ENCODE assay signal across 19 cellular contexts in genomic region chr22:48368975-48369525, GRCh38.
DNase-seq lines count a peak whose midpoint lies in the region; ATAC-seq, FAIRE-seq and TF ChIP-seq lines count a peak whose summit lies in the region.
"Had no signal": no experiment of that assay in that cellular context is flagged by ENCODE, and none has a peak within 500 bp of the region (broad histone marks: within the 10 kb centered on the region; RNA-seq: fewer than 3 reads in every experiment).

No MANE protein-coding gene starts in this region.

- H3K36me3 ChIP-seq in HUES6 (ENCODE audit: control insufficient read depth, insufficient read depth, low read length), result no peaks in the 10 kb centered on the region
- H3K36me3 ChIP-seq in iPS-15b (ENCODE audit: control insufficient read depth, insufficient read depth, low read length), result no peaks in the 10 kb centered on the region
- no peaks in the 10 kb centered on the region for H3K36me3 ChIP-seq in colonic mucosa
- H3K36me3 ChIP-seq: BE2C had no signal

- H3K9me3 ChIP-seq in A549 (no peaks in the 10 kb centered on the region), HUES6 (ENCODE audit: control insufficient read depth, insufficient read depth, low read depth, low read length) (no peaks in the 10 kb centered on the region), iPS-15b (ENCODE audit: control insufficient read depth, insufficient read depth, low read length) (no peaks in the 10 kb centered on the region), colonic mucosa (no peaks in the 10 kb centered on the region)

- ATAC-seq in A549, result no peak

- no peaks in the 10 kb centered on the region for H3K27me3 Mint-ChIP-seq in osteocyte (ENCODE audit: unreplicated experiment)

- H3K27ac ChIP-seq in A549 (peak overlapping the region; percentile 93 to 98), HUES6 (ENCODE audit: low read depth, low read length) (peak overlapping the region; percentile 60), colonic mucosa (no peak overlapping the region)

- H3K4me1 ChIP-seq in A549 (peaks cover 27% of the 10 kb centered on the region), HUES6 (ENCODE audit: control insufficient read depth, insufficient read depth, low read length) (peaks cover 36% of the 10 kb centered on the region), iPS-15b (ENCODE audit: control insufficient read depth, insufficient read depth, low read length) (peaks cover 21% of the 10 kb centered on the region), colonic mucosa (no peaks in the 10 kb centered on the region)
- H3K4me1 ChIP-seq: BE2C had no signal

- H3K4me2 ChIP-seq in A549, result peak overlapping the region; percentile 66; the same call in 1 of the 3 replicates

- no peak for FAIRE-seq in A549 (lab: Jason Lieb, UNC)
- FAIRE-seq: GM19239 had no signal

- TF ChIP-seq CTCF in A549 (IDR thresholded peaks at IDR 0.05), result no peak
- TF ChIP-seq CTCF in osteocyte (IDR thresholded peaks at IDR 0.05), result no peak
- no peak for TF ChIP-seq CTCF in colonic mucosa (IDR thresholded peaks at IDR 0.05)

- POLR2A ChIA-PET in A549 (lab: Yijun Ruan, JAX), result interaction anchor here (1.3 kb wide), 1 partner anchor 121 kb away, joined by 3 read pairs; no protein-coding TSS in a partner anchor

- peaks cover 19% of the 10 kb centered on the region for H3K4me1 Mint-ChIP-seq in osteocyte (ENCODE audit: unreplicated experiment)
- H3K4me1 Mint-ChIP-seq: CD4-positive, CD25-positive, alpha-beta regulatory T cell had no signal

- H3K4me3 ChIP-seq in A549, result no peak overlapping the region
- no peak overlapping the region for H3K4me3 ChIP-seq in HUES6 (ENCODE audit: low read depth, low read length)
- peak overlapping the region; percentile 11 for H3K4me3 ChIP-seq in iPS-15b (ENCODE audit: low read depth, low read length)
- H3K4me3 ChIP-seq in colonic mucosa, result no peak overlapping the region

- H3K4me3 Mint-ChIP-seq in osteocyte (ENCODE audit: unreplicated experiment), result no peak overlapping the region
- H3K4me3 Mint-ChIP-seq: CD4-positive, CD25-positive, alpha-beta regulatory T cell had no signal

- peak overlapping the region; percentile 17 for H3K9ac ChIP-seq in HUES6 (ENCODE audit: low read length)
- no peak overlapping the region for H3K9ac ChIP-seq in iPS-15b (ENCODE audit: low read depth, low read length)
- no peak overlapping the region for H3K9ac ChIP-seq in colonic mucosa (ENCODE audit: low read depth in 2 of 2, low read length in 2 of 2)

- H3K36me3 Mint-ChIP-seq in osteocyte (ENCODE audit: unreplicated experiment), result no peaks in the 10 kb centered on the region
- H3K36me3 Mint-ChIP-seq: CD4-positive, CD25-positive, alpha-beta regulatory T cell had no signal

- TF ChIP-seq RAD21 in A549 (conservative IDR thresholded peaks at IDR 0.05 in 1 of 2, IDR thresholded peaks at IDR 0.05 in 1 of 2), result no peak

- H3K27me3 ChIP-seq in HUES6 (ENCODE audit: control insufficient read depth, insufficient read depth, low read length) (no peaks in the 10 kb centered on the region), iPS-15b (ENCODE audit: control insufficient read depth, insufficient read depth, low read length) (no peaks in the 10 kb centered on the region), colonic mucosa (no peaks in the 10 kb centered on the region)
- H3K27me3 ChIP-seq: BE2C had no signal

- DNase-seq in A549 (ENCODE audit: low read depth in 1 of 2, low spot score in 1 of 2), result no peak
- DNase-seq in osteocyte (ENCODE audit: extremely low spot score, unreplicated experiment), result peak; percentile 49
- no peak for DNase-seq in colonic mucosa
- no peak for DNase-seq in globus pallidus (ENCODE audit: low spot score)
- DNase-seq in mucosa of gallbladder (ENCODE audit: low spot score), result no peak
- DNase-seq: BE2C; CD4-positive, CD25-positive, alpha-beta regulatory T cell; COR-L47; DMS 273 treated with DMSO at 0.1 percent for 48 hours; GDM1; IMR-90; NCI-H1417; NCI-H187; NCI-H226; NCI-H524; SHP77 treated with DMSO at 0.1 percent for 48 hours had no signal

- intact Hi-C loops in colonic mucosa (cut with DNase I), result no loop called here

- H3K9me3 Mint-ChIP-seq in osteocyte (ENCODE audit: unreplicated experiment), result no peaks in the 10 kb centered on the region

- CTCF ChIA-PET in A549 (lab: Yijun Ruan, JAX), result interaction anchor here (1.0 kb wide), 1 partner anchor 124 kb away, joined by 3 read pairs; no protein-coding TSS in a partner anchor

- no peak for TF ChIP-seq EP300 in A549 (IDR thresholded peaks at IDR 0.05)

- no peak overlapping the region for H3K27ac Mint-ChIP-seq in osteocyte (ENCODE audit: unreplicated experiment)
- H3K27ac Mint-ChIP-seq: CD4-positive, CD25-positive, alpha-beta regulatory T cell had no signal

- WGBS in A549 (ENCODE audit: missing lambda C conversion rate), result 84% methylated on average over 9 of the region's 11 CpGs

- TF ChIP-seq POLR2A in A549 (IDR thresholded peaks at IDR 0.05; ENCODE audit: low read length), result no peak

TF ChIP-seq in A549, 52 proteins besides CTCF, POLR2A, EP300 and RAD21:
- TF ChIP-seq E2F6 (IDR thresholded peaks at IDR 0.05; ENCODE audit: borderline replicate concordance, low read depth), result no peak
- TF ChIP-seq ZC3H11A (IDR thresholded peaks at IDR 0.05), result no peak
- no peak for TF ChIP-seq ZFP36 (IDR thresholded peaks at IDR 0.05; ENCODE audit: borderline replicate concordance, partially characterized antibody)
- TF ChIP-seq NFE2L2 (conservative IDR thresholded peaks at IDR 0.05; ENCODE audit: low read length), result no peak
- no peak for TF ChIP-seq ZSCAN20 (CRISPR knock-in tag; IDR thresholded peaks at IDR 0.05)
- no peak for TF ChIP-seq NR3C1 (IDR thresholded peaks at IDR 0.05)
- TF ChIP-seq BHLHE40 (IDR thresholded peaks at IDR 0.05; ENCODE audit: low read depth, low read length), result no peak
- no peak for TF ChIP-seq HOXB13 (CRISPR knock-in tag; IDR thresholded peaks at IDR 0.05; ENCODE audit: low read depth)
- TF ChIP-seq RCOR1 (IDR thresholded peaks at IDR 0.05; ENCODE audit: low read depth, low read length), result no peak
- no peak for TF ChIP-seq CBX8 (IDR thresholded peaks at IDR 0.05)
